Comparison of ENCODE assay signal across 9 cellular contexts in the genomic region with DNA sequence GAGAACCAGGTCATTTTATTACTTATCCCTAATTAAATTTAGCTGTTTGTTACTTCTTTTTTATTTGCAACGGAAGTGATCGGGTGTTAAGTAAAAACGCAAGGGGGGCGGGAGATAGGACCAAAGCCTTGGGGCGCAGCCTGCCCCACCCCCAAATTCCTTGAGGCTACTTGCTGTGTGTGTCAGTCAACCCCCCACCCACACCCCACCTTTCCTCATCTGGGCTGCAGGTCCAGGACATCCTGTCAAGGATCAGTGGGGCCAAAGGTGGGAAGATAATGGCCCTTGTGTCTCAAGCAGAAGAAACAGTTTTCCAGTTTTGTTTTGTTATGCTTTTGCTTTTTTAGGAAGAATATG. TPM values are rescaled to one million over a fixed set of nuclear protein-coding genes. Genes with fewer than 3 reads are reported as not detected.
DNase-seq lines count a peak whose midpoint lies in the region; ATAC-seq, FAIRE-seq and TF ChIP-seq lines count a peak whose summit lies in the region.
"Had no signal": no experiment of that assay in that cellular context is flagged by ENCODE, and none has a peak within 500 bp of the region (broad histone marks: within the 10 kb centered on the region; RNA-seq: fewer than 3 reads in every experiment).

No MANE protein-coding gene starts in this region.

- H3K27ac Mint-ChIP-seq in activated CD4-positive, alpha-beta T cell treated with anti-CD3 and anti-CD28 coated beads for 36 hours, result peak overlapping the region; percentile 84

- H3K27me3 Mint-ChIP-seq in activated CD4-positive, alpha-beta T cell treated with anti-CD3 and anti-CD28 coated beads for 36 hours, result no peaks in the 10 kb centered on the region

- TF ChIP-seq CTCF in K562 (IDR thresholded peaks at IDR 0.05 in 2 of 3, conservative IDR thresholded peaks at IDR 0.05 in 1 of 3; ENCODE audit: insufficient read depth in 2 of 3, low read depth in 1 of 3, low read length in 3 of 3) (no peak), HepG2 (CRISPR knock-in tag; IDR thresholded peaks at IDR 0.05) (no peak), thoracic aorta (IDR thresholded peaks at IDR 0.05) (no peak)

- H3K4me1 Mint-ChIP-seq in activated CD4-positive, alpha-beta T cell treated with anti-CD3 and anti-CD28 coated beads for 36 hours, result peaks cover 36% of the 10 kb centered on the region

- POLR2A ChIA-PET in activated CD4-positive, alpha-beta T cell treated with anti-CD3 and anti-CD28 coated beads for 36 hours (lab: Charles Lee), result no interaction called here
- POLR2A ChIA-PET in K562 (lab: Yijun Ruan, JAX), result interaction anchor here (0.7 kb wide), 1 partner anchor 879 kb away, joined by 3 read pairs; no protein-coding TSS in a partner anchor
- POLR2A ChIA-PET in HepG2 (lab: Yijun Ruan, JAX), result no interaction called here

- no peak for ATAC-seq in activated CD4-positive, alpha-beta T cell treated with anti-CD3 and anti-CD28 coated beads for 36 hours
- no peak for ATAC-seq in K562
- ATAC-seq in HepG2, result no peak
- no peak for ATAC-seq in thoracic aorta (ENCODE audit: insufficient number of reproducible peaks, low FRiP score, low read depth)
- no peak for ATAC-seq in HG03354 (IDR thresholded peaks at IDR 0.05; ENCODE audit: poor library complexity, severe bottlenecking, unreplicated experiment)
- ATAC-seq in HG03565 (IDR thresholded peaks at IDR 0.05; ENCODE audit: unreplicated experiment), result no peak

- intact Hi-C loops in activated CD4-positive, alpha-beta T cell treated with anti-CD3 and anti-CD28 coated beads for 36 hours (cut with DNase I, micrococcal nuclease), result loop anchor here (2.0 to 10.0 kb wide), 6 partner anchors 103 to 477 kb away; a partner anchor contains a TSS
- intact Hi-C loops in K562 (cut with micrococcal nuclease), result loop anchor here (5.0 kb wide), 1 partner anchor 110 kb away; no protein-coding TSS in a partner anchor
- intact Hi-C loops in HepG2 (cut with micrococcal nuclease; ENCODE audit: unreplicated experiment), result loop anchor here (1.0 to 5.0 kb wide), 3 partner anchors 103 to 163 kb away; a partner anchor contains a TSS

- H3K4me2 ChIP-seq in K562 (ENCODE audit: insufficient read depth, low read length) (peak overlapping the region; percentile 60; the same call in 1 of the 2 replicates), HepG2 (ENCODE audit: low read depth, low read length) (peak overlapping the region; percentile 78)

- TF ChIP-seq RAD21 in K562 (CRISPR knock-in tag; conservative IDR thresholded peaks at IDR 0.05 in 1 of 2, IDR thresholded peaks at IDR 0.05 in 1 of 2) (no peak), HepG2 (CRISPR knock-in tag; IDR thresholded peaks at IDR 0.05) (no peak)

- H3K9ac ChIP-seq in K562 (ENCODE audit: insufficient read depth in 1 of 2, low read depth in 2 of 2, low read length in 2 of 2), result peak overlapping the region in 1 of 2 experiments; percentile 86; a peak in 2 of 4 replicates
- peak overlapping the region; percentile 71; the same call in 1 of the 2 replicates for H3K9ac ChIP-seq in HepG2 (ENCODE audit: insufficient read depth, low read depth, low read length)

- peaks cover 17% of the 10 kb centered on the region for H3K36me3 Mint-ChIP-seq in activated CD4-positive, alpha-beta T cell treated with anti-CD3 and anti-CD28 coated beads for 36 hours (ENCODE audit: low read depth)

- in situ Hi-C loops in K562 (cut with MboI) (no loop called here), HepG2 (cut with HindIII; ENCODE audit: extremely low pct_ligation_motif_present, low pct_unique_long_range_greater_than_20kb) (loop anchor here (5.0 to 10.0 kb wide), 2 partner anchors 105 to 333 kb away; no protein-coding TSS in a partner anchor)

- no TSS peak for BruUV-seq in K562 (replicated peaks; lab: Mats Ljungman, UMichigan)
- BruUV-seq in HepG2 (replicated peaks; lab: Mats Ljungman, UMichigan), result no TSS peak

- CTCF ChIA-PET in activated CD4-positive, alpha-beta T cell treated with anti-CD3 and anti-CD28 coated beads for 36 hours (lab: Charles Lee), result interaction anchor here (0.9 to 2.0 kb wide), 11 partner anchors 14 to 669 kb away, joined by 3 to 14 read pairs (median 4); no protein-coding TSS in a partner anchor
- CTCF ChIA-PET in K562 (lab: Yijun Ruan, JAX; ENCODE audit: low intra/inter-chr PET ratio) (no interaction called here), HepG2 (lab: Yijun Ruan, JAX; ENCODE audit: low intra/inter-chr PET ratio, low total read pairs) (no interaction called here)

- H4K20me1 ChIP-seq in K562 (replicated peaks; ENCODE audit: control insufficient read depth, insufficient read depth, low read length) (no peaks in the 10 kb centered on the region), HepG2 (ENCODE audit: insufficient read depth, low read length) (peaks cover 18% of the 10 kb centered on the region)

- H3K9me1 ChIP-seq in K562 (ENCODE audit: control insufficient read depth, insufficient read depth, low read length), result no peaks in the 10 kb centered on the region

- peak overlapping the region; percentile 83 for H3K4me3 Mint-ChIP-seq in activated CD4-positive, alpha-beta T cell treated with anti-CD3 and anti-CD28 coated beads for 36 hours

- peak overlapping the region; percentile 49; the same call in 1 of the 2 replicates for H3K4me3 ChIP-seq in K562
- peak overlapping the region; percentile 96 to 99 (median 99) for H3K4me3 ChIP-seq in HepG2 (replicated peaks in 1 of 3; ENCODE audit: insufficient read depth in 1 of 3, low read depth in 2 of 3, low read length in 3 of 3)
- H3K4me3 ChIP-seq in thoracic aorta, result peak overlapping the region; percentile 97

- TF ChIP-seq EP300 in K562 (IDR thresholded peaks at IDR 0.05; ENCODE audit: low read length) (no peak), HepG2 (IDR thresholded peaks at IDR 0.05; ENCODE audit: low read depth in 2 of 2, low read length in 2 of 2) (no peak), HepG2 (CRISPR knock-in tag; IDR thresholded peaks at IDR 0.05; ENCODE audit: borderline replicate concordance) (no peak)

- H3K4me1 ChIP-seq in K562 (replicated peaks in 1 of 2; ENCODE audit: control insufficient read depth in 2 of 2, insufficient read depth in 2 of 2, low read length in 2 of 2), result peaks cover 13 to 36% of the 10 kb centered on the region in 2 experiments; a peak in 4 of 5 replicates
- peaks cover 41% of the 10 kb centered on the region for H3K4me1 ChIP-seq in HepG2 (ENCODE audit: insufficient read depth, low read length)
- peaks cover 13 to 17% of the 10 kb centered on the region in 2 donors for H3K4me1 ChIP-seq in thoracic aorta (ENCODE audit: control insufficient read depth in 1 of 2, low read depth in 2 of 2)

- no peak for FAIRE-seq in K562 (lab: Jason Lieb, UNC)
- no peak for FAIRE-seq in HepG2 (lab: Jason Lieb, UNC)
- FAIRE-seq: A204.1 had no signal

- H3K27me3 ChIP-seq in K562 (ENCODE audit: control insufficient read depth in 2 of 2, insufficient read depth in 2 of 2, low read length in 2 of 2) (peaks cover 0 to 12% of the 10 kb centered on the region in 2 experiments; a peak in 3 of 5 replicates), HepG2 (ENCODE audit: control insufficient read depth in 1 of 2, insufficient read depth in 2 of 2, low read length in 2 of 2) (no peaks in the 10 kb centered on the region), thoracic aorta (replicated peaks; ENCODE audit: insufficient read depth) (no peaks in the 10 kb centered on the region)

- WGBS in K562 (ENCODE audit: insufficient coverage, low coverage, missing lambda C conversion rate), result 46% methylated on average over 3 of the region's 5 CpGs
- 3% methylated on average over 5 of the region's 5 CpGs for WGBS in HepG2 (ENCODE audit: low lambda C conversion rate)

- H3K27ac ChIP-seq in K562 (ENCODE audit: extremely low read depth, low read depth, low read length) (no peak overlapping the region), HepG2 (ENCODE audit: extremely low read length, insufficient read depth, low read length) (no peak overlapping the region), thoracic aorta (peak overlapping the region; percentile 86 to 95)

- H3K79me2 ChIP-seq in K562 (ENCODE audit: control insufficient read depth, insufficient read depth, low read length), result no peaks in the 10 kb centered on the region
- H3K79me2 ChIP-seq in HepG2 (ENCODE audit: insufficient read depth, low read length), result peaks cover 34% of the 10 kb centered on the region

- H3K36me3 ChIP-seq in K562 (ENCODE audit: control insufficient read depth, insufficient read depth, low read length) (no peaks in the 10 kb centered on the region), HepG2 (replicated peaks in 1 of 2; ENCODE audit: control insufficient read depth in 1 of 2, insufficient read depth in 2 of 2, low read length in 2 of 2) (no peaks in the 10 kb centered on the region), thoracic aorta (no peaks in the 10 kb centered on the region)

- H3K9me3 Mint-ChIP-seq in activated CD4-positive, alpha-beta T cell treated with anti-CD3 and anti-CD28 coated beads for 36 hours (ENCODE audit: low read depth), result no peaks in the 10 kb centered on the region

- no peak for DNase-seq in activated CD4-positive, alpha-beta T cell treated with anti-CD3 and anti-CD28 coated beads for 36 hours
- DNase-seq in activated CD4-positive, alpha-beta T cell treated with anti-CD3 and anti-CD28 coated beads, Interleukin-2, amount 50 U/mL, for 1 hour, result no peak
- DNase-seq in K562 (ENCODE audit: extremely low read depth in 1 of 4, low spot score in 3 of 4) (peak in 1 of 4 experiments; percentile 6), HepG2 (ENCODE audit: low spot score) (no peak), thoracic aorta (ENCODE audit: low spot score) (no peak), NCI-H1417 (lab: John Stamatoyannopoulos, UW) (no peak)

- H2AFZ ChIP-seq in K562 (ENCODE audit: low read depth, low read length) (0 out of 2 replicates have a peak overlapping the region, but pooled peaks have one; percentile 83), HepG2 (ENCODE audit: low read length) (no peak overlapping the region)

- H3K9me3 ChIP-seq in K562 (replicated peaks; ENCODE audit: control insufficient read depth, insufficient read depth, low read depth, low read length) (no peaks in the 10 kb centered on the region), HepG2 (ENCODE audit: low read length) (no peaks in the 10 kb centered on the region), thoracic aorta (no peaks in the 10 kb centered on the region)

- TF ChIP-seq POLR2A in K562 (conservative IDR thresholded peaks at IDR 0.05), result no peak
- no peak for TF ChIP-seq POLR2A in HepG2 (IDR thresholded peaks at IDR 0.05; ENCODE audit: insufficient read depth in 1 of 2, low read depth in 2 of 2, low read length in 2 of 2)

RNA-seq across cellular contexts. Expression of a gene that starts 1.2 kb away (rescaled TPM):
- total RNA-seq in activated CD4-positive, alpha-beta T cell treated with anti-CD3 and anti-CD28 coated beads for 36 hours, result 10 to 100 TPM; 37.5 to 42.5 TPM
- total RNA-seq in K562 (2011; cell fraction: chromatin; rRNA removed; ENCODE audit: low replicate concordance), result 1.1 and 2.1 TPM in 2 replicates
- total RNA-seq in K562 (2011; cell fraction: nucleolus; rRNA removed), result 1.2 TPM in 2 replicates
- 1.5 and 2.4 TPM in 2 replicates for total RNA-seq in K562 (2011; cell fraction: nucleoplasm; rRNA removed)
- total RNA-seq in K562 (2014; rRNA removed) (0.18 and 0.33 TPM in 2 replicates), K562 (2014; rRNA removed; fragmentation: Illumina TruSeq; extraction: Trizol) (0.25 and 0.41 TPM in 2 replicates), K562 (2015; rRNA removed; fragmentation: Illumina TruSeq; extraction: Trizol) (0.04 and 0.15 TPM in 2 replicates), K562 (2021) (0.67 and 0.73 TPM in 2 replicates), HepG2 (2016; rRNA removed; fragmentation: Illumina TruSeq; extraction: Trizol) (8.1 and 13.8 TPM in 2 replicates), thoracic aorta (10 to 100 TPM; 41.7 to 60.9 TPM)
- polyA plus RNA-seq in K562 (2011; rRNA removed) (0.53 and 1.2 TPM in 2 replicates), K562 (2014; fragmentation: Illumina TruSeq; extraction: Trizol) (0.43 and 0.48 TPM in 2 replicates), K562 (2014; fragmentation: Nextera tagmentation; extraction: Ambion mirVana) (under 1 TPM; 0.10 to 0.20 TPM), K562 (2014; rRNA removed) (0.13 and 0.36 TPM in 2 replicates), HepG2 (2011; rRNA removed) (10.9 and 13.1 TPM in 2 replicates)
- 0.51 and 0.83 TPM in 2 replicates for polyA plus RNA-seq in K562 (2011; cell fraction: cytosol; rRNA removed)
- 0.58 and 1.2 TPM in 2 replicates for polyA plus RNA-seq in K562 (2011; cell fraction: nucleus; rRNA removed)
- 0.18 and 0.20 TPM in 2 replicates for polyA plus RNA-seq in K562 (2012)
- polyA minus RNA-seq in K562 (2011; rRNA and poly(A)+ RNA removed), result 1.1 and 3.7 TPM in 2 replicates
- polyA minus RNA-seq in K562 (2011; cell fraction: cytosol; rRNA and poly(A)+ RNA removed), result 1.4 and 1.5 TPM in 2 replicates
- 0.54 and 1.7 TPM in 2 replicates for polyA minus RNA-seq in K562 (2011; cell fraction: nucleus; rRNA and poly(A)+ RNA removed)
- total RNA-seq in HepG2 (2016; cell fraction: cytosol; rRNA removed; fragmentation: Illumina TruSeq; extraction: Trizol; ENCODE audit: low read depth), result 16.8 and 17.8 TPM in 2 replicates
- 7.8 and 12.3 TPM in 2 replicates for total RNA-seq in HepG2 (2016; cell fraction: insoluble cytoplasmic fraction; rRNA removed; fragmentation: Illumina TruSeq; extraction: Trizol)
- total RNA-seq in HepG2 (2016; cell fraction: membrane; rRNA removed; fragmentation: Illumina TruSeq; extraction: Trizol), result 15.3 and 15.4 TPM in 2 replicates
- 14.4 and 14.7 TPM in 2 replicates for total RNA-seq in HepG2 (2016; cell fraction: nucleus; rRNA removed; fragmentation: Illumina TruSeq; extraction: Trizol)
- 8.3 and 8.4 TPM in 2 replicates for polyA plus RNA-seq in HepG2 (2011; cell fraction: cytosol; rRNA removed)
- 12.9 and 17.5 TPM in 2 replicates for polyA plus RNA-seq in HepG2 (2011; cell fraction: nucleus; rRNA removed)
- polyA plus RNA-seq in HepG2 (2012), result 8.8 and 12.0 TPM in 2 replicates
- 0.25 TPM in 2 replicates for polyA plus RNA-seq in HepG2 (2016; cell fraction: cytosol; fragmentation: Illumina TruSeq; extraction: Trizol; ENCODE audit: low read depth)
- polyA plus RNA-seq in HepG2 (2016; cell fraction: insoluble cytoplasmic fraction; fragmentation: Illumina TruSeq; extraction: Trizol; ENCODE audit: low read depth), result 10.3 and 10.9 TPM in 2 replicates
- 1.5 and 2.0 TPM in 2 replicates for polyA plus RNA-seq in HepG2 (2016; cell fraction: membrane; fragmentation: Illumina TruSeq; extraction: Trizol; ENCODE audit: low read depth)
- 9.4 and 9.9 TPM in 2 replicates for polyA plus RNA-seq in HepG2 (2016; cell fraction: nucleus; fragmentation: Illumina TruSeq; extraction: Trizol; ENCODE audit: insufficient read depth, low read depth)
- 4.3 and 53.3 TPM in 2 replicates for polyA minus RNA-seq in HepG2 (2011; rRNA and poly(A)+ RNA removed; ENCODE audit: low replicate concordance)
- 28.8 and 31.7 TPM in 2 replicates for polyA minus RNA-seq in HepG2 (2011; cell fraction: cytosol; rRNA and poly(A)+ RNA removed)
- polyA minus RNA-seq in HepG2 (2011; cell fraction: nucleus; rRNA and poly(A)+ RNA removed), result 63.8 and 73.3 TPM in 2 replicates

Comparison
In these comparisons a context has a peak if more than half of its experiments do, and no peak if none do; other contexts are left out.
1. H3K27ac ChIP-seq: peak in thoracic aorta (2 of 2); none in K562 (single experiment) and HepG2 (single experiment).
2. H3K4me3 ChIP-seq: peak in every context shown above with its lines; median percentile 99 in HepG2; 97 in thoracic aorta; 49 in K562.